Comparison of ENCODE assay signal across 17 cellular contexts in genomic region chr7:5916529-5916928, GRCh38. TPM values are rescaled to one million over a fixed set of nuclear protein-coding genes. Genes with fewer than 3 reads are reported as not detected.
"Had no signal": no experiment of that assay in that cellular context is flagged by ENCODE, and none has a peak within 500 bp of the region (broad histone marks: within the 10 kb centered on the region; RNA-seq: fewer than 3 reads in every experiment).

No MANE protein-coding gene starts in this region.

RNA-seq across cellular contexts. Expression of gene OCM, which starts 35.9 kb away (rescaled TPM):
- total RNA-seq: activated naive CD4-positive, alpha-beta T cell treated with anti-CD3 and anti-CD28 coated beads for 36 hours; activated naive CD4-positive, alpha-beta T cell treated with anti-CD3 and anti-CD28 coated beads, Interleukin-2, amount 50 U/mL, for 72 hours; activated naive CD8-positive, alpha-beta T cell treated with anti-CD3 and anti-CD28 coated beads for 36 hours; activated T-helper 1 cell treated with anti-CD3 and anti-CD28 coated beads, Interleukin-12 subunit alpha, Interleukin-12 subunit beta, Interleukin-2, Interleukin-4 antibody, amounts not matched to agents 30 ng/mL and 10 ng/mL and 1 ng/mL, durations not matched to agents 14 hours and 24 hours and 36 hours; activated T-helper 17 cell treated with anti-CD3 and anti-CD28 coated beads, Interleukin-2, amount 50 U/mL, for 72 hours; activated T-helper 2 cell treated with anti-CD3 and anti-CD28 coated beads, Interferon-gamma antibody, Interleukin-2, Interleukin-4, amounts not matched to agents 10 μg/mL and 5 μg/mL and 100 μg/mL, durations not matched to agents 14 hours and 24 hours and 36 hours; adrenal gland; aorta; ascending aorta; astrocyte; body of pancreas; bronchial epithelial cell; cardiac muscle cell; cardiac septum; cerebellum; chondrocyte had no signal
- polyA plus RNA-seq: adipose tissue had no signal

RNA-seq across cellular contexts. Expression of gene RSPH10B, which starts 54.0 kb away (rescaled TPM):
- total RNA-seq: activated naive CD4-positive, alpha-beta T cell treated with anti-CD3 and anti-CD28 coated beads for 36 hours; activated naive CD8-positive, alpha-beta T cell treated with anti-CD3 and anti-CD28 coated beads for 36 hours; aorta; ascending aorta; astrocyte; body of pancreas; bronchial epithelial cell; cardiac septum; chondrocyte had no signal
- polyA plus RNA-seq: cardiac muscle cell had no signal
